Comparison of ENCODE assay signal across 11 cellular contexts in the genomic region with DNA sequence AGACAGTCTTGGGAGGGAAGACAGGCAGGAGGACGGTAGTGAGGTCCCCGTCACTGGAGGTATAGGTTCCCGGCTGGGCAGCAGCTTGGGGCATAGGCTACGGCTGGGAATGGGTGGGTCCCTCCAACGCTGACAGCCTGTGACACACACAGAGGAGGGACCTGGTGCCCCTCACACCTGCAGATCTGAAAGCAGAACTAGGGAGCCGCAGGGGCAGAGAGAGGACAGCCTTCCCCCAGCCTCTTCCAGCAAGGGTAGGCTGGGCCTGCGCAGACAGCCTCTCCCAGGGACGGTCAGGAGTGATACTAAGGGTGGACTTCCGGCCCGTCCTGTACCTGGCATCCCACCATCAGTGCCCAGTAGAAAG. TPM values are rescaled to one million over a fixed set of nuclear protein-coding genes. Genes with fewer than 3 reads are reported as not detected.
A peak's percentile ranks its signal among the peaks of the same experiment; 100 is the strongest.
DNase-seq lines count a peak whose midpoint lies in the region; ATAC-seq and TF ChIP-seq lines count a peak whose summit lies in the region.
"Had no signal": no experiment of that assay in that cellular context is flagged by ENCODE, and none has a peak within 500 bp of the region (broad histone marks: within the 10 kb centered on the region; RNA-seq: fewer than 3 reads in every experiment).

No MANE protein-coding gene starts in this region.

- no peaks in the 10 kb centered on the region for H3K9me3 ChIP-seq in duodenal mucosa (ENCODE audit: control insufficient read depth in 1 of 2, low read length in 2 of 2)
- H3K9me3 ChIP-seq: thoracic aorta had no signal

- peaks cover 29 to 47% of the 10 kb centered on the region in 2 donors for H3K36me3 Mint-ChIP-seq in CD14-positive monocyte

- no peaks in the 10 kb centered on the region for H3K36me3 ChIP-seq in duodenal mucosa (ENCODE audit: control insufficient read depth in 1 of 2, insufficient read depth in 2 of 2, low read length in 2 of 2)
- H3K36me3 ChIP-seq: thoracic aorta had no signal

- H3K4me1 Mint-ChIP-seq in CD14-positive monocyte, result peaks cover 71% of the 10 kb centered on the region

- H3K27ac Mint-ChIP-seq in CD14-positive monocyte, result peak overlapping the region; percentile 94 to 99 (median 98)

- DNase-seq in CD14-positive monocyte (ENCODE audit: low spot score) (peak; percentile 70), SK-N-DZ (ENCODE audit: low spot score) (no peak)
- no peak for DNase-seq in activated CD4-positive, alpha-beta T cell treated with anti-CD3 and anti-CD28 coated beads, Interleukin-2, amount 50 U/mL, for 1 hour
- no peak for DNase-seq in stimulated activated CD4-positive, alpha-beta T cell treated with anti-CD3 and anti-CD28 coated beads, Interleukin-4, amount 100 ng/mL, for 24 hours
- DNase-seq: NCI-H510A had no signal

- H3K4me3 Mint-ChIP-seq in CD14-positive monocyte, result peak overlapping the region; percentile 96 to 97

- H3K27me3 ChIP-seq in duodenal mucosa (ENCODE audit: control insufficient read depth in 1 of 2, insufficient read depth in 2 of 2, low read length in 2 of 2), result no peaks in the 10 kb centered on the region

- peak overlapping the region; percentile 49 to 63 for H3K9ac ChIP-seq in duodenal mucosa (ENCODE audit: low read depth in 1 of 2, low read length in 2 of 2)

- H3K9me3 Mint-ChIP-seq in CD14-positive monocyte, result peaks cover 0 to 4% (median 0%) of the 10 kb centered on the region in 7 donors

- peak overlapping the region; percentile 58 for H3K27ac ChIP-seq in duodenal mucosa (ENCODE audit: low read depth, low read length)
- H3K27ac ChIP-seq: thoracic aorta had no signal

- H3K4me1 ChIP-seq in duodenal mucosa (ENCODE audit: control insufficient read depth in 1 of 2, insufficient read depth in 2 of 2, low read length in 2 of 2), result peaks cover 26 to 44% of the 10 kb centered on the region in 2 donors

- H3K4me3 ChIP-seq in duodenal mucosa (ENCODE audit: low read depth in 1 of 2, low read length in 2 of 2), result peak overlapping the region; percentile 33 to 52
- H3K4me3 ChIP-seq: thoracic aorta had no signal

- intact Hi-C loops in CD14-positive monocyte (cut with micrococcal nuclease), result loop anchor here (1.0 to 10.0 kb wide), 4 partner anchors 22 to 88 kb away; a partner anchor contains a TSS

- TF ChIP-seq CTCF in CD14-positive monocyte (IDR thresholded peaks at IDR 0.05), result no peak

- H3K27me3 Mint-ChIP-seq in CD14-positive monocyte (ENCODE audit: low read depth in 3 of 3), result peaks cover 0 to 3% (median 0%) of the 10 kb centered on the region in 3 donors

- ATAC-seq in GM19395 (IDR thresholded peaks at IDR 0.05; ENCODE audit: unreplicated experiment) (peak; percentile 54), HG03442 (IDR thresholded peaks at IDR 0.05; ENCODE audit: unreplicated experiment) (peak; percentile 33), GM18870 (IDR thresholded peaks at IDR 0.05; ENCODE audit: unreplicated experiment) (no peak)

RNA-seq across cellular contexts. Expression of a gene that starts 2.0 kb away (rescaled TPM):
- polyA plus RNA-seq in CD14-positive monocyte, result 10 to 100 TPM; 22.9 to 33.8 TPM
- not detected in 2 replicates for polyA plus RNA-seq in SK-N-DZ (2014; cell fraction: cytosol; rRNA removed)
- polyA plus RNA-seq in SK-N-DZ (2014; cell fraction: nucleus; rRNA removed), result 0.05 and 0.23 TPM in 2 replicates
- polyA plus RNA-seq: neural cell had no signal

RNA-seq across cellular contexts. Expression of a gene that starts 21.4 kb away (rescaled TPM):
- 1 to 10 TPM in 1 of 2 donors, under 1 TPM in 1; 0.74 to 1.5 TPM for polyA plus RNA-seq in CD14-positive monocyte
- 7.0 and 7.4 TPM in 2 replicates for polyA plus RNA-seq in SK-N-DZ (2014; cell fraction: cytosol; rRNA removed)
- polyA plus RNA-seq in SK-N-DZ (2014; cell fraction: nucleus; rRNA removed), result 17.1 and 18.6 TPM in 2 replicates

RNA-seq across cellular contexts. Expression of a gene that starts 49.9 kb away (rescaled TPM):
- 1 to 10 TPM; 6.9 to 9.5 TPM for polyA plus RNA-seq in CD14-positive monocyte
- 0.67 and 1.9 TPM in 2 replicates for polyA plus RNA-seq in SK-N-DZ (2014; cell fraction: cytosol; rRNA removed)
- 0.70 and 0.73 TPM in 2 replicates for polyA plus RNA-seq in SK-N-DZ (2014; cell fraction: nucleus; rRNA removed)
- polyA plus RNA-seq: neural cell had no signal
